ENCODE assay signal across 1 cellular context in genomic region chr1:109111386-109112055, GRCh38.
TF ChIP-seq lines count a peak whose summit lies in the region.

No MANE protein-coding gene starts in this region.

TF ChIP-seq in SK-N-SH treated with all-trans-retinoic acid at 6 μM for 48 hours, 23 proteins besides CTCF, POLR2A, EP300 and RAD21:
- TF ChIP-seq CSRNP3 (CRISPR knock-in tag; IDR thresholded peaks at IDR 0.05) (no peak), ARNTL (CRISPR knock-in tag; IDR thresholded peaks at IDR 0.05; ENCODE audit: borderline replicate concordance, low read depth) (no peak), ESRRG (CRISPR knock-in tag; IDR thresholded peaks at IDR 0.05) (no peak), ZNF565 (CRISPR knock-in tag; conservative IDR thresholded peaks at IDR 0.05; ENCODE audit: low read depth) (no peak)
- TF ChIP-seq, protein P1, sequence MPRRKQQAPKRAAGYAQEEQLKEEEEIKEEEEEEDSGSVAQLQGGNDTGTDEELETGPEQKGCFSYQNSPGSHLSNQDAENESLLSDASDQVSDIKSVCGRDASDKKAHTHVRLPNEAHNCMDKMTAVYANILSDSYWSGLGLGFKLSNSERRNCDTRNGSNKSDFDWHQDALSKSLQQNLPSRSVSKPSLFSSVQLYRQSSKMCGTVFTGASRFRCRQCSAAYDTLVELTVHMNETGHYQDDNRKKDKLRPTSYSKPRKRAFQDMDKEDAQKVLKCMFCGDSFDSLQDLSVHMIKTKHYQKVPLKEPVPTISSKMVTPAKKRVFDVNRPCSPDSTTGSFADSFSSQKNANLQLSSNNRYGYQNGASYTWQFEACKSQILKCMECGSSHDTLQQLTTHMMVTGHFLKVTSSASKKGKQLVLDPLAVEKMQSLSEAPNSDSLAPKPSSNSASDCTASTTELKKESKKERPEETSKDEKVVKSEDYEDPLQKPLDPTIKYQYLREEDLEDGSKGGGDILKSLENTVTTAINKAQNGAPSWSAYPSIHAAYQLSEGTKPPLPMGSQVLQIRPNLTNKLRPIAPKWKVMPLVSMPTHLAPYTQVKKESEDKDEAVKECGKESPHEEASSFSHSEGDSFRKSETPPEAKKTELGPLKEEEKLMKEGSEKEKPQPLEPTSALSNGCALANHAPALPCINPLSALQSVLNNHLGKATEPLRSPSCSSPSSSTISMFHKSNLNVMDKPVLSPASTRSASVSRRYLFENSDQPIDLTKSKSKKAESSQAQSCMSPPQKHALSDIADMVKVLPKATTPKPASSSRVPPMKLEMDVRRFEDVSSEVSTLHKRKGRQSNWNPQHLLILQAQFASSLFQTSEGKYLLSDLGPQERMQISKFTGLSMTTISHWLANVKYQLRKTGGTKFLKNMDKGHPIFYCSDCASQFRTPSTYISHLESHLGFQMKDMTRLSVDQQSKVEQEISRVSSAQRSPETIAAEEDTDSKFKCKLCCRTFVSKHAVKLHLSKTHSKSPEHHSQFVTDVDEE (CRISPR knock-in tag; IDR thresholded peaks at IDR 0.05) = no peak
